Comparison of ENCODE assay signal across 10 cellular contexts in genomic region chr12:2845280-2845679, GRCh38. TPM values are rescaled to one million over a fixed set of nuclear protein-coding genes. Genes with fewer than 3 reads are reported as not detected.
DNase-seq lines count a peak whose midpoint lies in the region; TF ChIP-seq lines count a peak whose summit lies in the region.
"Had no signal": no experiment of that assay in that cellular context is flagged by ENCODE, and none has a peak within 500 bp of the region (broad histone marks: within the 10 kb centered on the region; RNA-seq: fewer than 3 reads in every experiment).

No MANE protein-coding gene starts in this region.

- WGBS in sigmoid colon, 2 donors, result 73 to 75% methylated on average over 6 of the region's 6 CpGs
- 56% methylated on average over 6 of the region's 6 CpGs; no CpG with 5 or more reads in 1 of the 2 donors for WGBS in transverse colon (ENCODE audit: low coverage in 1 of 2), 2 donors

- no peaks in the 10 kb centered on the region for H3K9me3 ChIP-seq in sigmoid colon
- H3K9me3 ChIP-seq in transverse colon, result no peaks in the 10 kb centered on the region
- H3K9me3 ChIP-seq: esophagus muscularis mucosa had no signal

- TF ChIP-seq EP300 in sigmoid colon (IDR thresholded peaks at IDR 0.05) (no peak), transverse colon (IDR thresholded peaks at IDR 0.05; ENCODE audit: low read depth) (no peak)

- peak overlapping the region in 2 of 4 donors; percentile 6 to 33 for H3K27ac ChIP-seq in sigmoid colon
- H3K27ac ChIP-seq in transverse colon, result peak overlapping the region in 1 of 4 donors; percentile 30

- H3K36me3 Mint-ChIP-seq in chondrocyte (ENCODE audit: low read depth), result no peaks in the 10 kb centered on the region

- H3K36me3 ChIP-seq in sigmoid colon (peaks cover 0 to 7% (median 2%) of the 10 kb centered on the region in 4 donors), transverse colon (no peaks in the 10 kb centered on the region)

- H3K4me3 Mint-ChIP-seq in chondrocyte (ENCODE audit: unreplicated experiment), result no peak overlapping the region
- H3K4me3 Mint-ChIP-seq: activated naive CD8-positive, alpha-beta T cell treated with anti-CD3 and anti-CD28 coated beads, Interleukin-2, amount 50 U/mL, for 24 hours; CD8-positive, alpha-beta T cell had no signal

- no peaks in the 10 kb centered on the region for H3K27me3 Mint-ChIP-seq in chondrocyte (ENCODE audit: low read depth)
- H3K27me3 Mint-ChIP-seq: activated naive CD8-positive, alpha-beta T cell treated with anti-CD3 and anti-CD28 coated beads, Interleukin-2, amount 50 U/mL, for 24 hours had no signal

- intact Hi-C loops in sigmoid colon (cut with DNase I) (no loop called here), transverse colon (cut with DNase I; ENCODE audit: low total_unique reads) (no loop called here)

- no peaks in the 10 kb centered on the region for H3K9me3 Mint-ChIP-seq in chondrocyte (ENCODE audit: low read depth)
- H3K9me3 Mint-ChIP-seq: activated naive CD8-positive, alpha-beta T cell treated with anti-CD3 and anti-CD28 coated beads, Interleukin-2, amount 50 U/mL, for 24 hours; CD8-positive, alpha-beta T cell had no signal

- TF ChIP-seq CTCF in chondrocyte (IDR thresholded peaks at IDR 0.05) (no peak), sigmoid colon (IDR thresholded peaks at IDR 0.05) (no peak), transverse colon (IDR thresholded peaks at IDR 0.05) (no peak)

- no peak overlapping the region for H3K4me3 ChIP-seq in sigmoid colon
- no peak overlapping the region for H3K4me3 ChIP-seq in transverse colon
- H3K4me3 ChIP-seq: esophagus muscularis mucosa had no signal

- peak overlapping the region; percentile 57 for H3K27ac Mint-ChIP-seq in chondrocyte (ENCODE audit: unreplicated experiment)
- H3K27ac Mint-ChIP-seq: activated naive CD8-positive, alpha-beta T cell treated with anti-CD3 and anti-CD28 coated beads, Interleukin-2, amount 50 U/mL, for 24 hours; CD8-positive, alpha-beta T cell had no signal

- TF ChIP-seq POLR2A in sigmoid colon (IDR thresholded peaks at IDR 0.05), result no peak
- no peak for TF ChIP-seq POLR2A in transverse colon (IDR thresholded peaks at IDR 0.05)

- peaks cover 44% of the 10 kb centered on the region for H3K4me1 Mint-ChIP-seq in chondrocyte (ENCODE audit: low read depth)
- H3K4me1 Mint-ChIP-seq: activated naive CD8-positive, alpha-beta T cell treated with anti-CD3 and anti-CD28 coated beads, Interleukin-2, amount 50 U/mL, for 24 hours had no signal

- H3K4me1 ChIP-seq in sigmoid colon (peaks cover 0 to 4% (median 0%) of the 10 kb centered on the region in 4 donors), transverse colon (peaks cover 0 to 10% (median 0%) of the 10 kb centered on the region in 4 donors)

- H3K27me3 ChIP-seq in sigmoid colon (no peaks in the 10 kb centered on the region), transverse colon (no peaks in the 10 kb centered on the region)
- H3K27me3 ChIP-seq: esophagus muscularis mucosa had no signal

- in situ Hi-C loops in transverse colon (cut with MboI; ENCODE audit: low pct_ligation_motif_present in 1 of 4, low pct_unique_long_range_greater_than_20kb in 1 of 4, low sequenced_read_pairs in 3 of 4), result no loop called here

- peak; percentile 79 for DNase-seq in EL
- DNase-seq in chondrocyte (ENCODE audit: low spot score), result no peak
- DNase-seq in mucosa of gallbladder (ENCODE audit: low spot score), result peak; percentile 14
- DNase-seq in sigmoid colon, result no peak
- no peak for DNase-seq in transverse colon
- DNase-seq in medulla oblongata (ENCODE audit: extremely low spot score), result no peak
- DNase-seq: SHP77 treated with DMSO at 0.1 percent for 48 hours had no signal

RNA-seq across cellular contexts. Expression of gene NRIP2, which starts 10.4 kb away (rescaled TPM):
- total RNA-seq in chondrocyte (0.25 to 0.92 TPM in 2 of 3 replicates, not detected in the other), mucosa of gallbladder (3.2 TPM), sigmoid colon (1 to 10 TPM in 3 of 4 donors, under 1 TPM in 1; 0.33 to 10.0 (median 1.9) TPM), transverse colon (under 1 TPM in 3 of 4 donors, not detected in 1; 0.14 to 0.32 (median 0.20) TPM)
- polyA plus RNA-seq in sigmoid colon, result 1 to 10 TPM in 1 of 3 donors, under 1 TPM in 1, not detected in 1; 0.60 to 1.5 TPM
- total RNA-seq: CD8-positive, alpha-beta T cell had no signal

RNA-seq across cellular contexts. Expression of gene TEX52, which starts 11.6 kb away (rescaled TPM):
- total RNA-seq in chondrocyte (not detected in 3 replicates), mucosa of gallbladder (not detected), sigmoid colon (not detected), transverse colon (not detected)
- polyA plus RNA-seq in sigmoid colon, result not detected
- total RNA-seq: CD8-positive, alpha-beta T cell; esophagus muscularis mucosa had no signal

RNA-seq across cellular contexts. Expression of gene FOXM1, which starts 31.7 kb away (rescaled TPM):
- total RNA-seq in chondrocyte (13.1 to 17.6 TPM (median 15.2 TPM) in 3 replicates), mucosa of gallbladder (2.6 TPM), sigmoid colon (1 to 10 TPM in 2 of 4 donors, under 1 TPM in 1, not detected in 1; 0.36 to 2.5 (median 1.4) TPM), transverse colon (1 to 10 TPM in 3 of 4 donors, not detected in 1; 1.6 to 5.2 (median 2.2) TPM)
- polyA plus RNA-seq in sigmoid colon, result 10 to 100 TPM in 1 of 3 donors, 1 to 10 TPM in 2; 2.4 to 34.9 (median 3.7) TPM

RNA-seq across cellular contexts. Expression of gene RHNO1, which starts 31.7 kb away (rescaled TPM):
- total RNA-seq in chondrocyte (18.8 to 23.4 TPM (median 23.4 TPM) in 3 replicates), mucosa of gallbladder (17.6 TPM), sigmoid colon (1 to 10 TPM; 6.1 to 9.6 (median 8.2) TPM), transverse colon (10 to 100 TPM in 2 of 4 donors, 1 to 10 TPM in 2; 5.4 to 16.8 (median 8.6) TPM)
- polyA plus RNA-seq in sigmoid colon, result 10 to 100 TPM; 16.9 to 21.6 (median 19.4) TPM

RNA-seq across cellular contexts. Expression of gene ITFG2, which starts 32.8 kb away (rescaled TPM):
- total RNA-seq in chondrocyte (17.9 to 27.4 TPM (median 24.0 TPM) in 3 replicates), mucosa of gallbladder (43.4 TPM), sigmoid colon (10 to 100 TPM; 20.6 to 31.9 (median 25.6) TPM), transverse colon (10 to 100 TPM; 29.5 to 90.6 (median 48.4) TPM)
- polyA plus RNA-seq in sigmoid colon, result 10 to 100 TPM; 11.6 to 31.4 (median 25.2) TPM

Comparison
In these comparisons a context has a peak if more than half of its experiments do, and no peak if none do; other contexts are left out.
1. DNase-seq: peak in EL (single experiment) and mucosa of gallbladder (single experiment); none in chondrocyte (single experiment), sigmoid colon (single experiment), transverse colon (single experiment) and medulla oblongata (single experiment).